In genomic region chr2:52070665-52071064, GRCh38 we compare ENCODE assay signal across 2 cellular contexts.
TF ChIP-seq lines count a peak whose summit lies in the region.

No MANE protein-coding gene starts in this region.

TF ChIP-seq in HCT116, 20 proteins besides CTCF, POLR2A, EP300 and RAD21 (continued from another document):
- TF ChIP-seq ZBTB33 (IDR thresholded peaks at IDR 0.05; ENCODE audit: extremely low read depth, insufficient replicate concordance, low read length) (no peak), EZH2 (IDR thresholded peaks at IDR 0.05) (no peak), ZFX (IDR thresholded peaks at IDR 0.05) (no peak), EZH2phosphoT487 (IDR thresholded peaks at IDR 0.05; ENCODE audit: borderline replicate concordance) (no peak), TCF7L2 (IDR thresholded peaks at IDR 0.05; ENCODE audit: borderline replicate concordance, extremely low read depth, insufficient read depth, insufficient read length) (no peak), EGR1 (IDR thresholded peaks at IDR 0.05; ENCODE audit: low read depth) (no peak), CBX3 (IDR thresholded peaks at IDR 0.05; ENCODE audit: low read depth) (no peak), JUND (IDR thresholded peaks at IDR 0.05) (no peak), FOSL1 (IDR thresholded peaks at IDR 0.05; ENCODE audit: low read depth) (no peak), MAX (IDR thresholded peaks at IDR 0.05) (no peak), ATF3 (IDR thresholded peaks at IDR 0.05) (no peak), YY1 (IDR thresholded peaks at IDR 0.05; ENCODE audit: extremely low read depth, insufficient replicate concordance, low read depth, low read length) (no peak)
- TF ChIP-seq, protein P1, sequence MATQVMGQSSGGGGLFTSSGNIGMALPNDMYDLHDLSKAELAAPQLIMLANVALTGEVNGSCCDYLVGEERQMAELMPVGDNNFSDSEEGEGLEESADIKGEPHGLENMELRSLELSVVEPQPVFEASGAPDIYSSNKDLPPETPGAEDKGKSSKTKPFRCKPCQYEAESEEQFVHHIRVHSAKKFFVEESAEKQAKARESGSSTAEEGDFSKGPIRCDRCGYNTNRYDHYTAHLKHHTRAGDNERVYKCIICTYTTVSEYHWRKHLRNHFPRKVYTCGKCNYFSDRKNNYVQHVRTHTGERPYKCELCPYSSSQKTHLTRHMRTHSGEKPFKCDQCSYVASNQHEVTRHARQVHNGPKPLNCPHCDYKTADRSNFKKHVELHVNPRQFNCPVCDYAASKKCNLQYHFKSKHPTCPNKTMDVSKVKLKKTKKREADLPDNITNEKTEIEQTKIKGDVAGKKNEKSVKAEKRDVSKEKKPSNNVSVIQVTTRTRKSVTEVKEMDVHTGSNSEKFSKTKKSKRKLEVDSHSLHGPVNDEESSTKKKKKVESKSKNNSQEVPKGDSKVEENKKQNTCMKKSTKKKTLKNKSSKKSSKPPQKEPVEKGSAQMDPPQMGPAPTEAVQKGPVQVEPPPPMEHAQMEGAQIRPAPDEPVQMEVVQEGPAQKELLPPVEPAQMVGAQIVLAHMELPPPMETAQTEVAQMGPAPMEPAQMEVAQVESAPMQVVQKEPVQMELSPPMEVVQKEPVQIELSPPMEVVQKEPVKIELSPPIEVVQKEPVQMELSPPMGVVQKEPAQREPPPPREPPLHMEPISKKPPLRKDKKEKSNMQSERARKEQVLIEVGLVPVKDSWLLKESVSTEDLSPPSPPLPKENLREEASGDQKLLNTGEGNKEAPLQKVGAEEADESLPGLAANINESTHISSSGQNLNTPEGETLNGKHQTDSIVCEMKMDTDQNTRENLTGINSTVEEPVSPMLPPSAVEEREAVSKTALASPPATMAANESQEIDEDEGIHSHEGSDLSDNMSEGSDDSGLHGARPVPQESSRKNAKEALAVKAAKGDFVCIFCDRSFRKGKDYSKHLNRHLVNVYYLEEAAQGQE (IDR thresholded peaks at IDR 0.05; ENCODE audit: low read depth), result no peak

TF ChIP-seq in HEK293, 187 proteins besides CTCF, POLR2A, EP300 and RAD21 (continued from another document):
- TF ChIP-seq, protein P2, sequence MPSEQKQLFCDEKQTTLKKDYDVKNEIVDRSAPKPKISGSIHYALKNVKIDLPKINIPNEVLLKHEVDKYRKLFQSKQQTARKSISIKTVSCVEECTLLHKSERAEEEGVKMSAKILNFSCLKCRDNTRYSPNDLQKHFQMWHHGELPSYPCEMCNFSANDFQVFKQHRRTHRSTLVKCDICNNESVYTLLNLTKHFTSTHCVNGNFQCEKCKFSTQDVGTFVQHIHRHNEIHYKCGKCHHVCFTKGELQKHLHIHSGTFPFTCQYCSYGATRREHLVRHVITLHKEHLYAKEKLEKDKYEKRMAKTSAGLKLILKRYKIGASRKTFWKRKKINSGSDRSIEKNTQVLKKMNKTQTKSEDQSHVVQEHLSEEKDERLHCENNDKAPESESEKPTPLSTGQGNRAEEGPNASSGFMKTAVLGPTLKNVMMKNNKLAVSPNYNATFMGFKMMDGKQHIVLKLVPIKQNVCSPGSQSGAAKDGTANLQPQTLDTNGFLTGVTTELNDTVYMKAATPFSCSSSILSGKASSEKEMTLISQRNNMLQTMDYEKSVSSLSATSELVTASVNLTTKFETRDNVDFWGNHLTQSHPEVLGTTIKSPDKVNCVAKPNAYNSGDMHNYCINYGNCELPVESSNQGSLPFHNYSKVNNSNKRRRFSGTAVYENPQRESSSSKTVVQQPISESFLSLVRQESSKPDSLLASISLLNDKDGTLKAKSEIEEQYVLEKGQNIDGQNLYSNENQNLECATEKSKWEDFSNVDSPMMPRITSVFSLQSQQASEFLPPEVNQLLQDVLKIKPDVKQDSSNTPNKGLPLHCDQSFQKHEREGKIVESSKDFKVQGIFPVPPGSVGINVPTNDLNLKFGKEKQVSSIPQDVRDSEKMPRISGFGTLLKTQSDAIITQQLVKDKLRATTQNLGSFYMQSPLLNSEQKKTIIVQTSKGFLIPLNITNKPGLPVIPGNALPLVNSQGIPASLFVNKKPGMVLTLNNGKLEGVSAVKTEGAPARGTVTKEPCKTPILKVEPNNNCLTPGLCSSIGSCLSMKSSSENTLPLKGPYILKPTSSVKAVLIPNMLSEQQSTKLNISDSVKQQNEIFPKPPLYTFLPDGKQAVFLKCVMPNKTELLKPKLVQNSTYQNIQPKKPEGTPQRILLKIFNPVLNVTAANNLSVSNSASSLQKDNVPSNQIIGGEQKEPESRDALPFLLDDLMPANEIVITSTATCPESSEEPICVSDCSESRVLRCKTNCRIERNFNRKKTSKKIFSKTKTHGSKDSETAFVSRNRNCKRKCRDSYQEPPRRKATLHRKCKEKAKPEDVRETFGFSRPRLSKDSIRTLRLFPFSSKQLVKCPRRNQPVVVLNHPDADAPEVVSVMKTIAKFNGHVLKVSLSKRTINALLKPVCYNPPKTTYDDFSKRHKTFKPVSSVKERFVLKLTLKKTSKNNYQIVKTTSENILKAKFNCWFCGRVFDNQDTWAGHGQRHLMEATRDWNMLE (tag by site-specific recombination; conservative IDR thresholded peaks at IDR 0.05; ENCODE audit: low read depth), result peak; percentile 57; the same call in 1 of the 2 replicates
- no peak for TF ChIP-seq ZNF423 (tag by site-specific recombination; IDR thresholded peaks at IDR 0.05)
- TF ChIP-seq, protein P3, sequence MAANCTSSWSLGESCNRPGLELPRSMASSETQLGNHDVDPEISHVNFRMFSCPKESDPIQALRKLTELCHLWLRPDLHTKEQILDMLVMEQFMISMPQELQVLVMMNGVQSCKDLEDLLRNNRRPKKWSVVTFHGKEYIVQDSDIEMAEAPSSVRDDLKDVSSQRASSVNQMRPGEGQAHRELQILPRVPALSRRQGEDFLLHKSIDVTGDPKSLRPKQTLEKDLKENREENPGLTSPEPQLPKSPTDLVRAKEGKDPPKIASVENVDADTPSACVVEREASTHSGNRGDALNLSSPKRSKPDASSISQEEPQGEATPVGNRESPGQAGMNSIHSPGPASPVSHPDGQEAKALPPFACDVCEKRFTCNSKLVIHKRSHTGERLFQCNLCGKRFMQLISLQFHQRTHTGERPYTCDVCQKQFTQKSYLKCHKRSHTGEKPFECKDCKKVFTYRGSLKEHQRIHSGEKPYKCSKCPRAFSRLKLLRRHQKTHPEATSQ (tag by site-specific recombination; IDR thresholded peaks at IDR 0.05), result no peak
- TF ChIP-seq ZNF426 (tag by site-specific recombination; IDR thresholded peaks at IDR 0.05), result peak; percentile 47
- TF ChIP-seq ZNF555 (tag by site-specific recombination; conservative IDR thresholded peaks at IDR 0.05), result peak; percentile 38
